24 cellular contexts compared by ENCODE assay signal in genomic region chr1:117576236-117576635, GRCh38. TPM values are rescaled to one million over a fixed set of nuclear protein-coding genes. Genes with fewer than 3 reads are reported as not detected.
"Had no signal": no experiment of that assay in that cellular context is flagged by ENCODE, and none has a peak within 500 bp of the region (broad histone marks: within the 10 kb centered on the region; RNA-seq: fewer than 3 reads in every experiment).

No MANE protein-coding gene starts in this region.

- H3K36me3 Mint-ChIP-seq: activated CD4-positive, alpha-beta memory T cell treated with anti-CD3 and anti-CD28 coated beads for 36 hours; activated naive CD4-positive, alpha-beta T cell treated with anti-CD3 and anti-CD28 coated beads, Interleukin-2, amount 50 U/mL, for 72 hours; IgD-negative memory B cell; T-cell had no signal

- H3K4me3 ChIP-seq: breast epithelium, SK-N-MC had no signal

- H3K27me3 ChIP-seq: breast epithelium had no signal

- H3K4me1 ChIP-seq: breast epithelium had no signal

- DNase-seq: activated B cell treated with CpG ODN at 0.5 μM for 24 hours; activated CD4-positive, alpha-beta memory T cell treated with anti-CD3 and anti-CD28 coated beads for 36 hours; activated CD4-positive, alpha-beta T cell treated with anti-CD3 and anti-CD28 coated beads for 1 hour; activated CD4-positive, alpha-beta T cell treated with anti-CD3 and anti-CD28 coated beads, Interleukin-2, amount 10 ng/mL, durations not matched to agents 7 days and 5 days; activated effector memory CD4-positive, alpha-beta T cell treated with Interleukin-2 at 50 U/mL for 16 hours; activated naive CD4-positive, alpha-beta T cell treated with Interleukin-2 at 50 U/mL for 16 hours; caudate nucleus; NCI-H1092; NCI-H1417; NCI-H1930; NCI-H226; NCI-H526; NCI-H774; T-cell; T-helper 2 cell; T1000 had no signal

- ATAC-seq: activated naive CD4-positive, alpha-beta T cell treated with anti-CD3 and anti-CD28 coated beads, Interleukin-2, amount 50 U/mL, for 72 hours; Right ventricle myocardium inferior; T-cell had no signal

- H3K27ac Mint-ChIP-seq: activated B cell treated with CpG ODN at 0.5 μM for 24 hours; activated CD4-positive, alpha-beta memory T cell treated with anti-CD3 and anti-CD28 coated beads for 36 hours; activated CD4-positive, alpha-beta T cell treated with anti-CD3 and anti-CD28 coated beads, Interleukin-2, amount 10 ng/mL, durations not matched to agents 7 days and 5 days; activated T-helper 1 cell treated with anti-CD3 and anti-CD28 coated beads, Interleukin-12 subunit alpha, Interleukin-12 subunit beta, Interleukin-2, Interleukin-4 antibody, amounts not matched to agents 30 ng/mL and 10 ng/mL and 1 ng/mL, durations not matched to agents 14 hours and 24 hours and 36 hours; T-cell had no signal

- H3K27ac ChIP-seq: breast epithelium, KMS-11, SK-N-MC had no signal

- H3K4me3 Mint-ChIP-seq: activated B cell treated with CpG ODN at 0.5 μM for 24 hours; activated CD4-positive, alpha-beta memory T cell treated with anti-CD3 and anti-CD28 coated beads for 36 hours; activated CD4-positive, alpha-beta T cell treated with anti-CD3 and anti-CD28 coated beads, Interleukin-2, amount 10 ng/mL, durations not matched to agents 7 days and 5 days; activated T-helper 1 cell treated with anti-CD3 and anti-CD28 coated beads, Interleukin-12 subunit alpha, Interleukin-12 subunit beta, Interleukin-2, Interleukin-4 antibody, amounts not matched to agents 30 ng/mL and 10 ng/mL and 1 ng/mL, durations not matched to agents 14 hours and 24 hours and 36 hours; IgD-negative memory B cell; T-cell had no signal

- H3K9me3 Mint-ChIP-seq: activated B cell treated with CpG ODN at 0.5 μM for 24 hours; activated CD4-positive, alpha-beta memory T cell treated with anti-CD3 and anti-CD28 coated beads for 36 hours; activated CD4-positive, alpha-beta T cell treated with anti-CD3 and anti-CD28 coated beads, Interleukin-2, amount 10 ng/mL, durations not matched to agents 7 days and 5 days; activated naive CD4-positive, alpha-beta T cell treated with anti-CD3 and anti-CD28 coated beads, Interleukin-2, amount 50 U/mL, for 72 hours; activated T-helper 1 cell treated with anti-CD3 and anti-CD28 coated beads, Interleukin-12 subunit alpha, Interleukin-12 subunit beta, Interleukin-2, Interleukin-4 antibody, amounts not matched to agents 30 ng/mL and 10 ng/mL and 1 ng/mL, durations not matched to agents 14 hours and 24 hours and 36 hours; IgD-negative memory B cell; T-cell had no signal

- H3K27me3 Mint-ChIP-seq: activated B cell treated with CpG ODN at 0.5 μM for 24 hours; activated CD4-positive, alpha-beta memory T cell treated with anti-CD3 and anti-CD28 coated beads for 36 hours; activated CD4-positive, alpha-beta T cell treated with anti-CD3 and anti-CD28 coated beads, Interleukin-2, amount 10 ng/mL, durations not matched to agents 7 days and 5 days; T-cell had no signal

- H3K36me3 ChIP-seq: breast epithelium had no signal

- H3K9me3 ChIP-seq: breast epithelium had no signal

RNA-seq across cellular contexts. Expression of gene TENT5C, which starts 29.6 kb away (rescaled TPM):
- total RNA-seq: MCF 10A had no signal
